ENCODE assay signal across 8 cellular contexts in genomic region chr10:112376578-112376855, GRCh38. TPM values are rescaled to one million over a fixed set of nuclear protein-coding genes. Genes with fewer than 3 reads are reported as not detected.
A peak's percentile ranks its signal among the peaks of the same experiment; 100 is the strongest.
DNase-seq lines count a peak whose midpoint lies in the region; ATAC-seq, FAIRE-seq and TF ChIP-seq lines count a peak whose summit lies in the region.

No MANE protein-coding gene starts in this region.

- peak overlapping the region; percentile 89 to 95 for H3K9ac ChIP-seq in colonic mucosa (ENCODE audit: low read depth in 2 of 2, low read length in 2 of 2)

- peak overlapping the region; percentile 50 for H3K4me3 ChIP-seq in colonic mucosa
- peak overlapping the region; percentile 68 to 80 for H3K4me3 ChIP-seq in small intestine (ENCODE audit: low read depth in 1 of 2, low read length in 2 of 2)

- H3K27ac ChIP-seq in colonic mucosa: peak overlapping the region; percentile 74
- H3K27ac ChIP-seq in small intestine (ENCODE audit: low read depth in 1 of 2, low read length in 1 of 2): peak overlapping the region; percentile 98

- FAIRE-seq in small intestine (lab: Jason Lieb, UNC): no peak

- H3K36me3 ChIP-seq in colonic mucosa (no peaks in the 10 kb centered on the region), small intestine (ENCODE audit: control insufficient read depth in 2 of 2, insufficient read depth in 2 of 2, low read length in 2 of 2) (peaks cover 0 to 4% of the 10 kb centered on the region in 2 donors)

- 3 to 21% (median 8%) methylated on average over 3 of the region's 3 CpGs for WGBS in small intestine, 3 donors

- DNase-seq in left cardiac atrium (no peak), cardiac septum (ENCODE audit: low spot score) (no peak), colonic mucosa (no peak), small intestine (no peak), glomerular visceral epithelial cell (ENCODE audit: extremely low spot score) (no peak), nucleus accumbens (lab: John Stamatoyannopoulos, UW) (no peak), UCSD-AML1 (lab: John Stamatoyannopoulos, UW; ENCODE audit: unreplicated experiment) (no peak)

- no peaks in the 10 kb centered on the region for H3K9me3 ChIP-seq in colonic mucosa
- H3K9me3 ChIP-seq in small intestine (ENCODE audit: control insufficient read depth, low read depth): no peaks in the 10 kb centered on the region

- H3K27me3 ChIP-seq in colonic mucosa (no peaks in the 10 kb centered on the region), small intestine (ENCODE audit: control insufficient read depth in 2 of 2, insufficient read depth in 2 of 2, low read length in 2 of 2) (no peaks in the 10 kb centered on the region)

- intact Hi-C loops in left cardiac atrium (cut with DNase I): no loop called here
- intact Hi-C loops in cardiac septum (cut with DNase I): no loop called here
- intact Hi-C loops in colonic mucosa (cut with DNase I): no loop called here

- ATAC-seq in left cardiac atrium (peak; percentile 5 to 12), HG03439 (IDR thresholded peaks at IDR 0.05; ENCODE audit: unreplicated experiment) (peak; percentile 18)

- H3K4me1 ChIP-seq in colonic mucosa: no peaks in the 10 kb centered on the region
- H3K4me1 ChIP-seq in small intestine (ENCODE audit: control insufficient read depth in 2 of 2, insufficient read depth in 1 of 2, low read depth in 1 of 2, low read length in 1 of 2): peaks cover 0 to 13% of the 10 kb centered on the region in 2 donors

- no peak for TF ChIP-seq CTCF in colonic mucosa (IDR thresholded peaks at IDR 0.05)

RNA-seq across cellular contexts. Expression of gene ACSL5, which starts 2.6 kb away (rescaled TPM):
- 10 to 100 TPM; 10.5 to 14.4 TPM for total RNA-seq in left cardiac atrium
- 5.1 TPM for total RNA-seq in cardiac septum
- total RNA-seq in colonic mucosa: 100 to 1,000 TPM; 208 to 218 TPM
- 100 to 1,000 TPM; 163 to 425 (median 338) TPM for polyA plus RNA-seq in small intestine

Comparison
In these comparisons a context has a peak if more than half of its experiments do, and no peak if none do; other contexts are left out.
1. RNA of gene ACSL5, which starts 2.6 kb away (total RNA-seq): 208 to 218 TPM in colonic mucosa; 10.5 to 14.4 TPM in left cardiac atrium and 5.1 TPM in cardiac septum (single experiment); every median in the first group is over 10 times any median in the second.